ENCODE assay signal across 20 cellular contexts in genomic region chr4:163693776-163694175, GRCh38.
DNase-seq lines count a peak whose midpoint lies in the region; ATAC-seq, FAIRE-seq and TF ChIP-seq lines count a peak whose summit lies in the region.
"Had no signal": no experiment of that assay in that cellular context is flagged by ENCODE, and none has a peak within 500 bp of the region (broad histone marks: within the 10 kb centered on the region; RNA-seq: fewer than 3 reads in every experiment).

No MANE protein-coding gene starts in this region.

- peak overlapping the region; percentile 72 for H3K4ac ChIP-seq in IMR-90 (ENCODE audit: low read depth, low read length)

- peak overlapping the region; percentile 75; the same call in 1 of the 2 replicates for H4K91ac ChIP-seq in IMR-90 (ENCODE audit: insufficient read depth, low read depth, low read length)

- H3K9me1 ChIP-seq in IMR-90 (ENCODE audit: insufficient read depth, low read length) (no peaks in the 10 kb centered on the region), keratinocyte (ENCODE audit: control insufficient read depth, extremely low read depth, insufficient read depth, low read length) (no peaks in the 10 kb centered on the region)

- dilution Hi-C loops in IMR-90 (cut with HindIII; ENCODE audit: low sequenced_read_pairs, unreplicated experiment) (no loop called here), keratinocyte (cut with MboI; ENCODE audit: extremely low pct_ligation_motif_present, low sequenced_read_pairs) (no loop called here)

- peak overlapping the region; percentile 82 for H3K27ac ChIP-seq in AG04450 (ENCODE audit: low read depth, low read length)
- peak overlapping the region; percentile 64 for H3K27ac ChIP-seq in IMR-90 (ENCODE audit: insufficient read depth, low read length)
- H3K27ac ChIP-seq in keratinocyte (ENCODE audit: control insufficient read depth, insufficient read depth, low read length): peak overlapping the region; percentile 40
- H3K27ac ChIP-seq: adrenal gland, uterus had no signal

- BruUV-seq in IMR-90 (replicated peaks; lab: Mats Ljungman, UMichigan): no TSS peak

- H3K9ac ChIP-seq in IMR-90 (ENCODE audit: low read depth, low read length) (no peak overlapping the region; the same call in 1 of the 2 replicates), keratinocyte (ENCODE audit: control insufficient read depth, extremely low read depth, insufficient read depth, low read length) (no peak overlapping the region)

- H3K56ac ChIP-seq in IMR-90 (ENCODE audit: extremely low read depth, insufficient read depth, low read length): peak overlapping the region; percentile 49; the same call in 1 of the 2 replicates

- H3K9me3 ChIP-seq in AG04450 (ENCODE audit: control insufficient read depth, insufficient read depth, low read length) (no peaks in the 10 kb centered on the region), IMR-90 (ENCODE audit: control insufficient read depth, insufficient read depth, low read length) (no peaks in the 10 kb centered on the region), keratinocyte (ENCODE audit: control insufficient read depth, low read depth, low read length) (peaks cover 2% of the 10 kb centered on the region)
- H3K9me3 ChIP-seq: adrenal gland, uterus had no signal

- DNase-seq in AG04450 (ENCODE audit: low read depth, low spot score): peak; percentile 34
- peak; percentile 87 for DNase-seq in IMR-90
- DNase-seq in amniotic epithelial cell (ENCODE audit: low read depth): peak; percentile 25
- DNase-seq in keratinocyte (ENCODE audit: low read depth, low spot score): no peak
- DNase-seq in activated effector memory CD4-positive, alpha-beta T cell treated with Interleukin-2 at 50 U/mL for 16 hours: no peak
- no peak for DNase-seq in putamen (ENCODE audit: low spot score)
- DNase-seq: activated CD4-positive, CD25-positive, alpha-beta regulatory T cell; adrenal gland; GF-D8; glutamatergic neuron; H9; immature natural killer cell; NCI-H1048; nephron progenitor cell; stimulated activated naive CD8-positive, alpha-beta T cell treated with anti-CD3 and anti-CD28 coated beads, Interleukin-15, amount 100 ng/mL, for 72 hours; T-helper 17 cell; uterus had no signal

- POLR2A ChIA-PET in AG04450 (lab: Yijun Ruan, JAX) (no interaction called here), IMR-90 (lab: Charles Lee; ENCODE audit: unreplicated experiment) (no interaction called here)

- in situ Hi-C loops in IMR-90 (cut with MboI; ENCODE audit: low sequenced_read_pairs): no loop called here

- peak overlapping the region; percentile 55; the same call in 1 of the 2 replicates for H3K14ac ChIP-seq in IMR-90 (replicated peaks; ENCODE audit: low read depth, low read length)

- H4K20me1 ChIP-seq in IMR-90 (ENCODE audit: insufficient read depth, low read length) (no peaks in the 10 kb centered on the region), keratinocyte (ENCODE audit: control insufficient read depth, extremely low read depth, insufficient read depth, low read length) (no peaks in the 10 kb centered on the region)

- no peak overlapping the region for H2AK5ac ChIP-seq in IMR-90 (ENCODE audit: low read depth, low read length)

- H3K36me3 ChIP-seq in IMR-90 (ENCODE audit: control insufficient read depth, insufficient read depth, low read length) (no peaks in the 10 kb centered on the region), keratinocyte (ENCODE audit: control insufficient read depth in 2 of 2, extremely low read depth in 1 of 2, insufficient read depth in 2 of 2, low read length in 2 of 2) (no peaks in the 10 kb centered on the region)
- H3K36me3 ChIP-seq: adrenal gland, uterus had no signal

- intact Hi-C loops in IMR-90 (cut with micrococcal nuclease): no loop called here

- WGBS in IMR-90 (ENCODE audit: extremely low coverage in 2 of 2, insufficient read length in 1 of 2), 2 experiments: no CpG with 5 or more reads among the region's 4 CpGs

- H3K79me2 ChIP-seq in keratinocyte (ENCODE audit: control insufficient read depth, insufficient read depth, low read length): no peaks in the 10 kb centered on the region

- H2BK5ac ChIP-seq in IMR-90 (ENCODE audit: low read depth, low read length, poor library complexity, severe bottlenecking): peak overlapping the region; percentile 84

- peak overlapping the region; percentile 79 for H2BK120ac ChIP-seq in IMR-90 (ENCODE audit: low read depth, low read length)

- H3K4me3 ChIP-seq in AG04450 (ENCODE audit: low read depth, low read length): no peak overlapping the region
- H3K4me3 ChIP-seq in IMR-90 (ENCODE audit: insufficient read depth, low read depth, low read length): no peak overlapping the region
- H3K4me3 ChIP-seq in keratinocyte (ENCODE audit: control insufficient read depth in 2 of 3, extremely low read depth in 1 of 3, insufficient read depth in 2 of 3, low read depth in 1 of 3, low read length in 3 of 3): no peak overlapping the region
- H3K4me3 ChIP-seq: adrenal gland, uterus had no signal

- H4K5ac ChIP-seq in IMR-90 (ENCODE audit: low read depth, low read length): peak overlapping the region; percentile 73; the same call in 1 of the 2 replicates

- no peak for TF ChIP-seq RAD21 in IMR-90 (IDR thresholded peaks at IDR 0.05; ENCODE audit: low read length)

- H3K4me2 ChIP-seq in IMR-90 (ENCODE audit: low read depth, low read length) (peak overlapping the region; percentile 93; the same call in 1 of the 2 replicates), keratinocyte (ENCODE audit: control insufficient read depth, extremely low read depth, insufficient read depth, low read depth, low read length) (peak overlapping the region; percentile 70)

- H2AK9ac ChIP-seq in IMR-90 (replicated peaks; ENCODE audit: low read depth, low read length, poor library complexity): no peak overlapping the region

- FAIRE-seq in keratinocyte (lab: Jason Lieb, UNC): peak; percentile 76

- no peak for TF ChIP-seq POLR2A in IMR-90 (IDR thresholded peaks at IDR 0.05; ENCODE audit: low read depth, low read length)

- H2BK15ac ChIP-seq in IMR-90 (ENCODE audit: low read depth, low read length): 0 out of 3 replicates have a peak overlapping the region, but pooled peaks have one; percentile 26

- H4K8ac ChIP-seq in IMR-90 (ENCODE audit: low read depth in 2 of 2, low read length in 2 of 2): peak overlapping the region in 1 of 2 experiments; percentile 78; a peak in 2 of 4 replicates

- CTCF ChIA-PET in AG04450 (lab: Charles Lee): interaction anchor here (0.8 to 6.1 kb wide), 4 partner anchors 13 to 144 kb away, joined by 3 to 24 read pairs (median 6); no protein-coding TSS in a partner anchor
- CTCF ChIA-PET in IMR-90 (lab: Yijun Ruan, JAX): no interaction called here

- no peaks in the 10 kb centered on the region for H3K79me1 ChIP-seq in IMR-90 (ENCODE audit: low read depth in 1 of 2, low read length in 2 of 2)

- H3K4me1 ChIP-seq in IMR-90 (ENCODE audit: control insufficient read depth, insufficient read depth, low read length): peaks cover 11% of the 10 kb centered on the region
- H3K4me1 ChIP-seq in keratinocyte (ENCODE audit: control insufficient read depth, extremely low read depth, insufficient read depth, low read length): peaks cover 16% of the 10 kb centered on the region
- H3K4me1 ChIP-seq: adrenal gland, uterus had no signal

- H2BK20ac ChIP-seq in IMR-90 (ENCODE audit: low read depth, low read length): peak overlapping the region; percentile 92

- no peaks in the 10 kb centered on the region for H3K27me3 ChIP-seq in AG04450 (ENCODE audit: control insufficient read depth, insufficient read depth, low read length)
- no peaks in the 10 kb centered on the region for H3K27me3 ChIP-seq in IMR-90 (ENCODE audit: control insufficient read depth, insufficient read depth, low read length)
- no peaks in the 10 kb centered on the region for H3K27me3 ChIP-seq in keratinocyte (ENCODE audit: control insufficient read depth, extremely low read depth, insufficient read depth, low read length)
- H3K27me3 ChIP-seq: adrenal gland, uterus had no signal

- H2AFZ ChIP-seq in IMR-90 (replicated peaks; ENCODE audit: low read length, poor library complexity) (no peak overlapping the region), keratinocyte (ENCODE audit: control insufficient read depth, low read length) (no peak overlapping the region)

- H3K18ac ChIP-seq in IMR-90 (ENCODE audit: low read depth, low read length): peak overlapping the region; percentile 88; the same call in 1 of the 2 replicates

- TF ChIP-seq CTCF in AG04450 (IDR thresholded peaks at IDR 0.05; ENCODE audit: low read depth, low read length) (no peak), IMR-90 (conservative IDR thresholded peaks at IDR 0.05; ENCODE audit: low read depth, low read length) (no peak), keratinocyte (optimal IDR thresholded peaks at IDR 0.05 in 1 of 3, IDR thresholded peaks at IDR 0.05 in 1 of 3, conservative IDR thresholded peaks at IDR 0.05 in 1 of 3; ENCODE audit: extremely low read depth in 1 of 3, insufficient read depth in 2 of 3, low read length in 3 of 3) (no peak)

- ATAC-seq in IMR-90 (ENCODE audit: low read depth) (peak; percentile 65), HG03196 (IDR thresholded peaks at IDR 0.05; ENCODE audit: unreplicated experiment) (no peak), GM19397 (IDR thresholded peaks at IDR 0.05; ENCODE audit: unreplicated experiment) (no peak)
- ATAC-seq: activated T-helper 17 cell treated with anti-CD3 and anti-CD28 coated beads, Interleukin-2, amount 50 U/mL, for 72 hours; stimulated activated naive CD8-positive, alpha-beta T cell treated with anti-CD3 and anti-CD28 coated beads, Interleukin-15, amount 100 ng/mL, for 72 hours; T-helper 17 cell had no signal

- peak overlapping the region; percentile 75; the same call in 1 of the 2 replicates for H3K23ac ChIP-seq in IMR-90 (ENCODE audit: low read depth, low read length)

TF ChIP-seq in IMR-90, 13 proteins besides CTCF, POLR2A, EP300 and RAD21:
- TF ChIP-seq FOS (IDR thresholded peaks at IDR 0.05; ENCODE audit: low read depth, low read length): 0 out of 2 replicates have a peak, but pooled peaks have one; percentile 2
- no peak for TF ChIP-seq MXI1 (IDR thresholded peaks at IDR 0.05; ENCODE audit: borderline replicate concordance, low read depth, low read length)

Comparison
In these comparisons a context has a peak if more than half of its experiments do, and no peak if none do; other contexts are left out.
1. DNase-seq: peak in AG04450 (single experiment), IMR-90 (single experiment) and amniotic epithelial cell (single experiment); none in keratinocyte (single experiment), activated effector memory CD4-positive, alpha-beta T cell treated with Interleukin-2 at 50 U/mL for 16 hours (single experiment) and putamen (single experiment).
2. Peak in every context shown above with its lines, with median percentiles within 50 percentile points of each other: H3K27ac ChIP-seq.